Comparison of ENCODE assay signal across 8 cellular contexts in genomic region chr2:231613655-231614558, GRCh38. TPM values are rescaled to one million over a fixed set of nuclear protein-coding genes. Genes with fewer than 3 reads are reported as not detected.
DNase-seq lines count a peak whose midpoint lies in the region; ATAC-seq and TF ChIP-seq lines count a peak whose summit lies in the region.

No MANE protein-coding gene starts in this region.

- H3K27me3 ChIP-seq in DOHH2 (ENCODE audit: control insufficient read depth, low read length) (no peaks in the 10 kb centered on the region), SJSA1 (replicated peaks) (no peaks in the 10 kb centered on the region), thymus (ENCODE audit: control insufficient read depth, insufficient read depth) (no peaks in the 10 kb centered on the region)

- H3K4me3 Mint-ChIP-seq in osteocyte (ENCODE audit: unreplicated experiment): peak overlapping the region; percentile 75

- H3K9me3 ChIP-seq in DOHH2 (ENCODE audit: control insufficient read depth, insufficient read depth, low read length) (no peaks in the 10 kb centered on the region), SJSA1 (replicated peaks) (peaks cover 3% of the 10 kb centered on the region; the same call in 1 of the 2 replicates), thymus (ENCODE audit: control insufficient read depth) (no peaks in the 10 kb centered on the region)

- H3K4me3 ChIP-seq in DOHH2 (ENCODE audit: low read length) (peak overlapping the region; percentile 88), SJSA1 (peak overlapping the region; percentile 36), thymus (ENCODE audit: low read length) (peak overlapping the region; percentile 61)

- under 1% methylated on average over 86 of the region's 86 CpGs for WGBS in thymus

- DNase-seq in HuH-7 (ENCODE audit: low spot score) (peak; percentile 93), SJSA1 (ENCODE audit: low read depth in 1 of 2, low spot score in 2 of 2) (peak; percentile 93 to 97), head of caudate nucleus (peak; percentile 77 to 97 (median 92)), osteocyte (ENCODE audit: extremely low spot score, unreplicated experiment) (peak; percentile 96)
- DNase-seq in activated naive CD4-positive, alpha-beta T cell treated with anti-CD3 and anti-CD28 coated beads, Interleukin-2, amount 50 U/mL, for 72 hours (ENCODE audit: low spot score in 2 of 2): peak; percentile 83 to 92

- H3K79me2 ChIP-seq in DOHH2 (ENCODE audit: control insufficient read depth, low read length): peaks cover 12% of the 10 kb centered on the region; the same call in 1 of the 2 replicates

- H3K9me3 Mint-ChIP-seq in activated naive CD4-positive, alpha-beta T cell treated with anti-CD3 and anti-CD28 coated beads, Interleukin-2, amount 50 U/mL, for 72 hours: no peaks in the 10 kb centered on the region
- H3K9me3 Mint-ChIP-seq in osteocyte (ENCODE audit: unreplicated experiment): no peaks in the 10 kb centered on the region

- H3K27me3 Mint-ChIP-seq in osteocyte (ENCODE audit: unreplicated experiment): no peaks in the 10 kb centered on the region

- H3K4me2 ChIP-seq in DOHH2 (ENCODE audit: low read length): peak overlapping the region; percentile 99

- peaks cover 75% of the 10 kb centered on the region for H3K4me1 ChIP-seq in DOHH2 (ENCODE audit: control insufficient read depth, low read length)
- peaks cover 58% of the 10 kb centered on the region for H3K4me1 ChIP-seq in SJSA1 (replicated peaks)
- H3K4me1 ChIP-seq in thymus (ENCODE audit: control insufficient read depth, insufficient read depth, low read length): peaks cover 24% of the 10 kb centered on the region

- no peaks in the 10 kb centered on the region for H3K9me2 ChIP-seq in DOHH2 (replicated peaks; ENCODE audit: control insufficient read depth, low read length)

- no peaks in the 10 kb centered on the region for H3K36me3 Mint-ChIP-seq in activated naive CD4-positive, alpha-beta T cell treated with anti-CD3 and anti-CD28 coated beads, Interleukin-2, amount 50 U/mL, for 72 hours
- H3K36me3 Mint-ChIP-seq in osteocyte (ENCODE audit: unreplicated experiment): no peaks in the 10 kb centered on the region

- H3K36me3 ChIP-seq in DOHH2 (ENCODE audit: control insufficient read depth, low read length) (peaks cover 12% of the 10 kb centered on the region), SJSA1 (no peaks in the 10 kb centered on the region; the same call in 1 of the 2 replicates), thymus (ENCODE audit: control insufficient read depth, insufficient read depth) (no peaks in the 10 kb centered on the region)

- intact Hi-C loops in head of caudate nucleus (cut with DNase I): loop anchor here (2.0 to 10.0 kb wide), 3 partner anchors 49 to 171 kb away; partner anchors contain the start of genes COPS7B and PDE6D

- peak; percentile 60 for ATAC-seq in GM21526 (IDR thresholded peaks at IDR 0.05; ENCODE audit: low FRiP score, unreplicated experiment)
- peak; percentile 51 to 68 for ATAC-seq in activated naive CD4-positive, alpha-beta T cell treated with anti-CD3 and anti-CD28 coated beads, Interleukin-2, amount 50 U/mL, for 72 hours

- TF ChIP-seq CTCF in DOHH2 (IDR thresholded peaks at IDR 0.05; ENCODE audit: low read depth, low read length, poor library complexity, severe bottlenecking) (peak; percentile 38), osteocyte (IDR thresholded peaks at IDR 0.05) (peak; percentile 47)

- H3K4me1 Mint-ChIP-seq in osteocyte (ENCODE audit: unreplicated experiment): peaks cover 51% of the 10 kb centered on the region

- peaks cover 28% of the 10 kb centered on the region for H3F3A ChIP-seq in DOHH2 (ENCODE audit: control insufficient read depth, insufficient read depth)

- H3K27ac Mint-ChIP-seq in activated naive CD4-positive, alpha-beta T cell treated with anti-CD3 and anti-CD28 coated beads, Interleukin-2, amount 50 U/mL, for 72 hours: peak overlapping the region; percentile 91 to 98
- peak overlapping the region; percentile 98 for H3K27ac Mint-ChIP-seq in osteocyte (ENCODE audit: unreplicated experiment)

- H3K27ac ChIP-seq in DOHH2 (ENCODE audit: low read depth, low read length): peak overlapping the region; percentile 99
- peak overlapping the region; percentile 95 for H3K27ac ChIP-seq in SJSA1
- peak overlapping the region; percentile 94 for H3K27ac ChIP-seq in thymus (ENCODE audit: low read depth)

- no peaks in the 10 kb centered on the region for H4K20me1 ChIP-seq in DOHH2 (ENCODE audit: control insufficient read depth, insufficient read depth, low read depth, low read length)

RNA-seq across cellular contexts. Expression of gene TEX44, which starts 21.2 kb away (rescaled TPM):
- total RNA-seq in SJSA1 (2014; rRNA removed; shearing (Covaris generic)): not detected in 2 replicates
- total RNA-seq in activated naive CD4-positive, alpha-beta T cell treated with anti-CD3 and anti-CD28 coated beads, Interleukin-2, amount 50 U/mL, for 72 hours: not detected
- not detected in 2 replicates for total RNA-seq in osteocyte
- polyA plus RNA-seq in thymus: 0.02 TPM

Comparison
In these comparisons a context has a peak if more than half of its experiments do, and no peak if none do; other contexts are left out.
1. Peak in every context shown above with its lines: DNase-seq, ATAC-seq, H3K4me3 ChIP-seq and H3K27ac ChIP-seq.
2. H3K4me3 ChIP-seq: peak in every context shown above with its lines; median percentile 88 in DOHH2; 61 in thymus; 36 in SJSA1.